In the genomic region with DNA sequence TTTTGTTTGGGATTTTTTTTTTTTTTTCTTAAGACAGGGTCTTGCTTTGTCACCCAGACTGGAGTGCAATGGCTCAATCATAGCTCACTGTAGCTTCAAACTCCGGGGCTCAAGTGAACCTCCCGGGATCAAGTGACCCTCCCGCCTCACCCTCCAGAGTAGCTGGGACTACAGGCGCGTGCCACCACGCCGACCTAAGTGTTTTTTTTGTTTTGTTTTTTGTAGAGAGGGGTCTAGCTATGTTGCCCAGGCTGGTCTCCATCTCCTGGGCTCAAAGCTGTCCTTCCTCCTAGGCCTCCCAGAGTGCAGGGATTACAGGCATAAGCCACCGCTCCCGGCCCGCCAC, we compare ENCODE assay signal across 9 cellular contexts. TPM values are rescaled to one million over a fixed set of nuclear protein-coding genes. Genes with fewer than 3 reads are reported as not detected.
DNase-seq lines count a peak whose midpoint lies in the region; ATAC-seq, FAIRE-seq and TF ChIP-seq lines count a peak whose summit lies in the region.
"Had no signal": no experiment of that assay in that cellular context is flagged by ENCODE, and none has a peak within 500 bp of the region (broad histone marks: within the 10 kb centered on the region; RNA-seq: fewer than 3 reads in every experiment).

No MANE protein-coding gene starts in this region.

- H3K4me1 Mint-ChIP-seq in T-helper 2 cell treated with Interferon-gamma antibody and Interleukin-4, amounts not matched to agents 5 μg/mL and 100 μg/mL, for 36 hours (ENCODE audit: low read depth), result peaks cover 17% of the 10 kb centered on the region
- H3K4me1 Mint-ChIP-seq in activated naive CD8-positive, alpha-beta T cell treated with anti-CD3 and anti-CD28 coated beads, Interleukin-2, amount 50 U/mL, for 24 hours, result peaks cover 18% of the 10 kb centered on the region

- DNase-seq in T-helper 2 cell treated with Interferon-gamma antibody and Interleukin-4, amounts not matched to agents 5 μg/mL and 100 μg/mL, for 36 hours (ENCODE audit: low spot score), result no peak
- DNase-seq in T-helper 2 cell (no peak), kidney (no peak), testis (no peak), amygdala (lab: John Stamatoyannopoulos, UW) (no peak), NCI-H2227 (lab: John Stamatoyannopoulos, UW; ENCODE audit: unreplicated experiment) (no peak)
- DNase-seq in activated naive CD8-positive, alpha-beta T cell treated with anti-CD3 and anti-CD28 coated beads, Interleukin-2, amount 50 U/mL, for 24 hours, result no peak

- ATAC-seq in activated naive CD8-positive, alpha-beta T cell treated with anti-CD3 and anti-CD28 coated beads, Interleukin-2, amount 50 U/mL, for 24 hours, result no peak
- no peak for ATAC-seq in HG02970 (IDR thresholded peaks at IDR 0.05; ENCODE audit: low FRiP score, unreplicated experiment)

- FAIRE-seq in kidney (lab: Jason Lieb, UNC), result no peak

- H3K27me3 ChIP-seq in testis, result no peaks in the 10 kb centered on the region

- peak overlapping the region; percentile 83 for H3K27ac Mint-ChIP-seq in T-helper 2 cell treated with Interferon-gamma antibody and Interleukin-4, amounts not matched to agents 5 μg/mL and 100 μg/mL, for 36 hours
- H3K27ac Mint-ChIP-seq in activated naive CD8-positive, alpha-beta T cell treated with anti-CD3 and anti-CD28 coated beads, Interleukin-2, amount 50 U/mL, for 24 hours, result peak overlapping the region; percentile 90

- no peaks in the 10 kb centered on the region for H3K9me3 ChIP-seq in kidney (ENCODE audit: control insufficient read depth in 1 of 2, low read length in 2 of 2)
- no peaks in the 10 kb centered on the region for H3K9me3 ChIP-seq in testis

- H3K27me3 Mint-ChIP-seq in T-helper 2 cell treated with Interferon-gamma antibody and Interleukin-4, amounts not matched to agents 5 μg/mL and 100 μg/mL, for 36 hours (ENCODE audit: low read depth), result no peaks in the 10 kb centered on the region
- H3K27me3 Mint-ChIP-seq in activated naive CD8-positive, alpha-beta T cell treated with anti-CD3 and anti-CD28 coated beads, Interleukin-2, amount 50 U/mL, for 24 hours, result no peaks in the 10 kb centered on the region

- H3K9ac ChIP-seq in kidney (ENCODE audit: low read length in 2 of 2), result peak overlapping the region; percentile 54 to 61

- H3K27ac ChIP-seq in kidney (ENCODE audit: low read depth in 2 of 2, low read length in 2 of 2) (peak overlapping the region; percentile 37 to 51), testis (peak overlapping the region; percentile 50 to 76)

- no peak for TF ChIP-seq POLR2A in testis (IDR thresholded peaks at IDR 0.05)

- peak overlapping the region; percentile 78 for H3K4me3 Mint-ChIP-seq in T-helper 2 cell treated with Interferon-gamma antibody and Interleukin-4, amounts not matched to agents 5 μg/mL and 100 μg/mL, for 36 hours
- H3K4me3 Mint-ChIP-seq in activated naive CD8-positive, alpha-beta T cell treated with anti-CD3 and anti-CD28 coated beads, Interleukin-2, amount 50 U/mL, for 24 hours, result peak overlapping the region; percentile 86

- peaks cover 0 to 3% of the 10 kb centered on the region in 2 donors for H3K36me3 ChIP-seq in kidney (ENCODE audit: control insufficient read depth in 1 of 2, insufficient read depth in 2 of 2, low read length in 2 of 2)
- H3K36me3 ChIP-seq in testis (ENCODE audit: low read depth, missing control alignments), result no peaks in the 10 kb centered on the region

- H3K36me3 Mint-ChIP-seq in T-helper 2 cell treated with Interferon-gamma antibody and Interleukin-4, amounts not matched to agents 5 μg/mL and 100 μg/mL, for 36 hours (ENCODE audit: low read depth), result peaks cover 11% of the 10 kb centered on the region
- H3K36me3 Mint-ChIP-seq in activated naive CD8-positive, alpha-beta T cell treated with anti-CD3 and anti-CD28 coated beads, Interleukin-2, amount 50 U/mL, for 24 hours (ENCODE audit: low read depth), result peaks cover 7% of the 10 kb centered on the region

- TF ChIP-seq CTCF in kidney (IDR thresholded peaks at IDR 0.05; ENCODE audit: borderline replicate concordance, extremely low read depth, insufficient read depth) (no peak), testis (IDR thresholded peaks at IDR 0.05) (no peak)

- WGBS in testis, 2 donors, result 33 to 44% methylated on average over 7 to 10 of the region's 10 CpGs

- H3K9me3 Mint-ChIP-seq in T-helper 2 cell treated with Interferon-gamma antibody and Interleukin-4, amounts not matched to agents 5 μg/mL and 100 μg/mL, for 36 hours, result no peaks in the 10 kb centered on the region
- H3K9me3 Mint-ChIP-seq in activated naive CD8-positive, alpha-beta T cell treated with anti-CD3 and anti-CD28 coated beads, Interleukin-2, amount 50 U/mL, for 24 hours, result no peaks in the 10 kb centered on the region

- H3K4me3 ChIP-seq in kidney (ENCODE audit: low read length in 2 of 2) (peak overlapping the region; percentile 65 to 76), testis (peak overlapping the region; percentile 77 to 78)

- H3K4me1 ChIP-seq in kidney (ENCODE audit: control insufficient read depth in 1 of 2, insufficient read depth in 1 of 2, low read depth in 1 of 2, low read length in 2 of 2), result peaks cover 0 to 2% of the 10 kb centered on the region in 2 donors
- H3K4me1 ChIP-seq in testis, result no peaks in the 10 kb centered on the region

- intact Hi-C loops in kidney (cut with DNase I), result no loop called here
- intact Hi-C loops in testis (cut with DNase I; ENCODE audit: low total_unique reads), result no loop called here

RNA-seq across cellular contexts. Expression of gene HLCS, which starts 0.8 kb away (rescaled TPM):
- total RNA-seq in kidney (29.6 TPM), testis (10 to 100 TPM; 30.1 to 38.1 TPM)
- polyA plus RNA-seq in kidney (ENCODE audit: insufficient read depth, low read depth, low replicate concordance) (4.5 TPM), testis (ENCODE audit: insufficient read depth, low read depth, low replicate concordance) (19.5 TPM)

RNA-seq across cellular contexts. Expression of gene RIPPLY3, which starts 40.8 kb away (rescaled TPM):
- total RNA-seq in kidney (0.31 TPM), testis (under 1 TPM; 0.31 to 0.47 TPM)
- polyA plus RNA-seq in kidney (ENCODE audit: insufficient read depth, low read depth, low replicate concordance) (0.26 TPM), testis (ENCODE audit: insufficient read depth, low read depth, low replicate concordance) (0.25 TPM)
- total RNA-seq: pulmonary artery endothelial cell had no signal
